30 cellular contexts compared by ENCODE assay signal in genomic region chr12:67062193-67062592, GRCh38.
"Had no signal": no experiment of that assay in that cellular context is flagged by ENCODE, and none has a peak within 500 bp of the region (broad histone marks: within the 10 kb centered on the region; RNA-seq: fewer than 3 reads in every experiment).

No MANE protein-coding gene starts in this region.

- H3K27me3 ChIP-seq: brain microvascular endothelial cell, SJCRH30 had no signal

- H3K9me3 ChIP-seq: MG63, SJCRH30 had no signal

- ATAC-seq: activated CD8-positive, alpha-beta T cell treated with anti-CD3 and anti-CD28 coated beads for 36 hours; activated naive CD4-positive, alpha-beta T cell treated with anti-CD3 and anti-CD28 coated beads, Interleukin-2, amount 50 U/mL, for 72 hours; activated T-cell treated with anti-CD3 and anti-CD28 coated beads, Interleukin-2, amount 50 U/mL, for 72 hours; activated T-helper 17 cell treated with anti-CD3 and anti-CD28 coated beads, Interleukin-2, amount 50 U/mL, for 72 hours; Panc1 had no signal

- H3K9me3 Mint-ChIP-seq: activated CD4-positive, alpha-beta T cell treated with anti-CD3 and anti-CD28 coated beads, Interleukin-2, amount 10 ng/mL, durations not matched to agents 24 days and 14 days; activated CD8-positive, alpha-beta T cell treated with anti-CD3 and anti-CD28 coated beads for 36 hours; activated naive CD4-positive, alpha-beta T cell treated with anti-CD3 and anti-CD28 coated beads, Interleukin-2, amount 50 U/mL, for 72 hours; activated T-cell treated with anti-CD3 and anti-CD28 coated beads, Interleukin-2, amount 50 U/mL, for 72 hours had no signal

- H3K27ac ChIP-seq: brain microvascular endothelial cell, SJCRH30, SK-N-MC, WERI-Rb-1 had no signal

- H3K27ac Mint-ChIP-seq: activated CD4-positive, alpha-beta T cell treated with anti-CD3 and anti-CD28 coated beads, Interleukin-2, amount 10 ng/mL, durations not matched to agents 24 days and 14 days; activated CD8-positive, alpha-beta T cell treated with anti-CD3 and anti-CD28 coated beads for 36 hours; activated naive CD4-positive, alpha-beta T cell treated with anti-CD3 and anti-CD28 coated beads, Interleukin-2, amount 50 U/mL, for 72 hours; activated T-cell treated with anti-CD3 and anti-CD28 coated beads, Interleukin-2, amount 50 U/mL, for 72 hours; activated T-helper 17 cell treated with anti-CD3 and anti-CD28 coated beads, Interleukin-2, amount 50 U/mL, for 72 hours had no signal

- H3K4me1 Mint-ChIP-seq: activated CD4-positive, alpha-beta T cell treated with anti-CD3 and anti-CD28 coated beads, Interleukin-2, amount 10 ng/mL, durations not matched to agents 24 days and 14 days had no signal

- H3K36me3 Mint-ChIP-seq: activated naive CD4-positive, alpha-beta T cell treated with anti-CD3 and anti-CD28 coated beads, Interleukin-2, amount 50 U/mL, for 72 hours had no signal

- H3K36me3 ChIP-seq: brain microvascular endothelial cell, MG63, SJCRH30, WERI-Rb-1 had no signal

- H3K4me1 ChIP-seq: SJCRH30 had no signal

- H3K4me3 ChIP-seq: MG63, SJCRH30, SK-N-MC had no signal

- H3K4me3 Mint-ChIP-seq: activated CD4-positive, alpha-beta T cell treated with anti-CD3 and anti-CD28 coated beads, Interleukin-2, amount 10 ng/mL, durations not matched to agents 24 days and 14 days; activated CD8-positive, alpha-beta T cell treated with anti-CD3 and anti-CD28 coated beads for 36 hours; activated T-cell treated with anti-CD3 and anti-CD28 coated beads, Interleukin-2, amount 50 U/mL, for 72 hours; activated T-helper 17 cell treated with anti-CD3 and anti-CD28 coated beads, Interleukin-2, amount 50 U/mL, for 72 hours had no signal

- DNase-seq: activated CD4-positive, alpha-beta T cell treated with anti-CD3 and anti-CD28 coated beads, Interleukin-2, amount 10 ng/mL, durations not matched to agents 24 days and 14 days; activated CD4-positive, alpha-beta T cell treated with anti-CD3 and anti-CD28 coated beads, Interleukin-2, amount 50 U/mL, for 4 hours; activated CD8-positive, alpha-beta T cell treated with anti-CD3 and anti-CD28 coated beads for 36 hours; activated effector memory CD4-positive, alpha-beta T cell treated with anti-CD3 and anti-CD28 coated beads, Interleukin-2, amount 50 U/mL, for 16 hours; activated naive CD4-positive, alpha-beta T cell treated with Interleukin-2 at 50 U/mL for 16 hours; activated T-cell treated with anti-CD3 and anti-CD28 coated beads, Interleukin-2, amount 50 U/mL, for 1 hour; activated T-cell treated with anti-CD3 and anti-CD28 coated beads, Interleukin-2, amount 50 U/mL, for 72 hours; amniotic stem cell; aorta; brain microvascular endothelial cell; central memory CD4-positive, alpha-beta T cell; Kasumi-1; KG1; MG63; NCI-H1048; NCI-H1105 treated with DMSO at 0.1 percent for 48 hours; NCI-H1436; NCI-H1694; NCI-H1930; NCI-H2081 treated with DMSO at 0.1 percent for 48 hours; NCI-H345; NCI-H524 treated with DMSO at 0.1 percent for 48 hours; SHP77; SJCRH30; T1000; WERI-Rb-1 had no signal
